ENCODE assay signal across 1 cellular context in the genomic region with DNA sequence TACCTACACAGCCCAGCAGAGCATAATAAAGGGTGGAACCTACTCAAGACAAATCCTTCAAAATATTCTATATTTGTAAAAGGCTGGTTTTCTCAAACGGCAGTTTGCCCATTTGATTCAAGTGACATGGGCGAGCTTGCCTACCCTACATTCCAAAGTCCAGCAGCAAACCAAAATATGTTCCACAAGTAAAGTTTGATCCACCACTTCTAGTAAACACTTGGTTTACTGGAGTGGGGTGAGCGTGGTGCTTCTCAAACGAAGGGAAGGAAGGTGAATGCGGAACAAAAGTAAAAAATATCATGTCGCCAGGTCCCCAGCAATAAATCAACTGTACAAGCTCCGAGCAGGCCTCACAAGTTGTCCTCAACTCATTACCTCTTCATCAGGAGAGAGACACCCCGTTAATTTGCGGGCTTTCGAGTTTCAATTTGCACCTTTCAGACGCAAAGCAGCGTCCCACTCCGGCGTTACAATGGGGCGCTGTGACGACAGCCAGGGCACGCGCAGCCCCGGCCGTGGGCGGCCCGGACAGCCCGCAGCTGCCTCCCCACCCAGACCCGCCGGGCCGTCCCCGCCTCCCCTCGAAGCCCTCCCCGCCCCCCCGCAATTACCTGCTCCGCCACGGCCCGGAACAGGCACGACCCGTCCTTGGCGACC.
TF ChIP-seq lines count a peak whose summit lies in the region.

No MANE protein-coding gene starts in this region.

TF ChIP-seq in K562, 482 proteins besides CTCF, POLR2A, EP300 and RAD21 (continued from another document and continues in another):
- TF ChIP-seq VEZF1 (CRISPR knock-in tag; IDR thresholded peaks at IDR 0.05), result peak; percentile 76; the same call in 1 of the 2 replicates
- no peak for TF ChIP-seq PBX2 (CRISPR knock-in tag; IDR thresholded peaks at IDR 0.05; ENCODE audit: low read depth)
- TF ChIP-seq PBX2 (tag; conservative IDR thresholded peaks at IDR 0.05; ENCODE audit: low read depth), result peak; percentile 78
- TF ChIP-seq, protein P1, sequence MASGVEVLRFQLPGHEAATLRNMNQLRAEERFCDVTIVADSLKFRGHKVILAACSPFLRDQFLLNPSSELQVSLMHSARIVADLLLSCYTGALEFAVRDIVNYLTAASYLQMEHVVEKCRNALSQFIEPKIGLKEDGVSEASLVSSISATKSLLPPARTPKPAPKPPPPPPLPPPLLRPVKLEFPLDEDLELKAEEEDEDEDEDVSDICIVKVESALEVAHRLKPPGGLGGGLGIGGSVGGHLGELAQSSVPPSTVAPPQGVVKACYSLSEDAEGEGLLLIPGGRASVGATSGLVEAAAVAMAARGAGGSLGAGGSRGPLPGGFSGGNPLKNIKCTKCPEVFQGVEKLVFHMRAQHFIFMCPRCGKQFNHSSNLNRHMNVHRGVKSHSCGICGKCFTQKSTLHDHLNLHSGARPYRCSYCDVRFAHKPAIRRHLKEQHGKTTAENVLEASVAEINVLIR (CRISPR knock-in tag; IDR thresholded peaks at IDR 0.05), result no peak
- TF ChIP-seq CBFB (CRISPR knock-in tag; IDR thresholded peaks at IDR 0.05), result no peak
- no peak for TF ChIP-seq MYC (IDR thresholded peaks at IDR 0.05; ENCODE audit: low read depth, low read length)
- TF ChIP-seq MYC (CRISPR knock-in tag; IDR thresholded peaks at IDR 0.05; ENCODE audit: borderline replicate concordance, low read depth), result no peak
- TF ChIP-seq E2F6 (IDR thresholded peaks at IDR 0.05; ENCODE audit: borderline replicate concordance in 1 of 2, extremely low read depth in 1 of 2, insufficient read depth in 1 of 2, insufficient read length in 1 of 2, low read depth in 1 of 2, low read length in 1 of 2, poor library complexity in 1 of 2, severe bottlenecking in 1 of 2), result peak in 1 of 2 experiments; percentile 66
- TF ChIP-seq L3MBTL2 (IDR thresholded peaks at IDR 0.05), result peak; percentile 6
- TF ChIP-seq, protein P2, sequence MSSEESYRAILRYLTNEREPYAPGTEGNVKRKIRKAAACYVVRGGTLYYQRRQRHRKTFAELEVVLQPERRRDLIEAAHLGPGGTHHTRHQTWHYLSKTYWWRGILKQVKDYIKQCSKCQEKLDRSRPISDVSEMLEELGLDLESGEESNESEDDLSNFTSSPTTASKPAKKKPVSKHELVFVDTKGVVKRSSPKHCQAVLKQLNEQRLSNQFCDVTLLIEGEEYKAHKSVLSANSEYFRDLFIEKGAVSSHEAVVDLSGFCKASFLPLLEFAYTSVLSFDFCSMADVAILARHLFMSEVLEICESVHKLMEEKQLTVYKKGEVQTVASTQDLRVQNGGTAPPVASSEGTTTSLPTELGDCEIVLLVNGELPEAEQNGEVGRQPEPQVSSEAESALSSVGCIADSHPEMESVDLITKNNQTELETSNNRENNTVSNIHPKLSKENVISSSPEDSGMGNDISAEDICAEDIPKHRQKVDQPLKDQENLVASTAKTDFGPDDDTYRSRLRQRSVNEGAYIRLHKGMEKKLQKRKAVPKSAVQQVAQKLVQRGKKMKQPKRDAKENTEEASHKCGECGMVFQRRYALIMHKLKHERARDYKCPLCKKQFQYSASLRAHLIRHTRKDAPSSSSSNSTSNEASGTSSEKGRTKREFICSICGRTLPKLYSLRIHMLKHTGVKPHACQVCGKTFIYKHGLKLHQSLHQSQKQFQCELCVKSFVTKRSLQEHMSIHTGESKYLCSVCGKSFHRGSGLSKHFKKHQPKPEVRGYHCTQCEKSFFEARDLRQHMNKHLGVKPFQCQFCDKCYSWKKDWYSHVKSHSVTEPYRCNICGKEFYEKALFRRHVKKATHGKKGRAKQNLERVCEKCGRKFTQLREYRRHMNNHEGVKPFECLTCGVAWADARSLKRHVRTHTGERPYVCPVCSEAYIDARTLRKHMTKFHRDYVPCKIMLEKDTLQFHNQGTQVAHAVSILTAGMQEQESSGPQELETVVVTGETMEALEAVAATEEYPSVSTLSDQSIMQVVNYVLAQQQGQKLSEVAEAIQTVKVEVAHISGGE (CRISPR knock-in tag; IDR thresholded peaks at IDR 0.05), result no peak
- TF ChIP-seq NFYB (IDR thresholded peaks at IDR 0.05; ENCODE audit: extremely low read depth, insufficient read length), result no peak
- TF ChIP-seq PYGO2 (tag; IDR thresholded peaks at IDR 0.05), result no peak
- no peak for TF ChIP-seq PHB (CRISPR knock-in tag; IDR thresholded peaks at IDR 0.05)
- no peak for TF ChIP-seq ATF7 (IDR thresholded peaks at IDR 0.05)
- peak in 1 of 2 experiments; percentile 32; a peak in 1 of 4 replicates for TF ChIP-seq BCLAF1 (IDR thresholded peaks at IDR 0.05; ENCODE audit: borderline replicate concordance in 1 of 2, control insufficient read depth in 1 of 2, low read depth in 2 of 2, low read length in 1 of 2)
- 0 out of 2 replicates have a peak, but pooled peaks have one; percentile 20 for TF ChIP-seq NKRF (IDR thresholded peaks at IDR 0.05; ENCODE audit: borderline replicate concordance)
- TF ChIP-seq ARHGAP35 (IDR thresholded peaks at IDR 0.05; ENCODE audit: partially characterized antibody), result no peak
- no peak for TF ChIP-seq LEF1 (IDR thresholded peaks at IDR 0.05)
- TF ChIP-seq TAF7 (tag; IDR thresholded peaks at IDR 0.05), result no peak
- no peak for TF ChIP-seq SETDB1 (IDR thresholded peaks at IDR 0.05; ENCODE audit: low read length)
- no peak for TF ChIP-seq TFE3 (CRISPR knock-in tag; IDR thresholded peaks at IDR 0.05)
- TF ChIP-seq HNRNPL (IDR thresholded peaks at IDR 0.05; ENCODE audit: low read depth, low read length), result no peak
- peak; percentile 72 for TF ChIP-seq BHLHE40 (IDR thresholded peaks at IDR 0.05; ENCODE audit: low read length)
- TF ChIP-seq ZSCAN32 (CRISPR knock-in tag; IDR thresholded peaks at IDR 0.05), result no peak
- TF ChIP-seq HNRNPLL (IDR thresholded peaks at IDR 0.05; ENCODE audit: low read depth, low read length, poor library complexity, severe bottlenecking), result no peak
- TF ChIP-seq KLF16 (IDR thresholded peaks at IDR 0.05), result 0 out of 2 replicates have a peak, but pooled peaks have one; percentile 31
- 0 out of 2 replicates have a peak, but pooled peaks have one; percentile 22 for TF ChIP-seq SMARCA4 (IDR thresholded peaks at IDR 0.05)
- no peak for TF ChIP-seq ZNF584 (CRISPR knock-in tag; IDR thresholded peaks at IDR 0.05; ENCODE audit: low read depth)
- TF ChIP-seq SUPT5H (IDR thresholded peaks at IDR 0.05), result peak; percentile 53
